ENCODE assay signal across 2 cellular contexts in the genomic region with DNA sequence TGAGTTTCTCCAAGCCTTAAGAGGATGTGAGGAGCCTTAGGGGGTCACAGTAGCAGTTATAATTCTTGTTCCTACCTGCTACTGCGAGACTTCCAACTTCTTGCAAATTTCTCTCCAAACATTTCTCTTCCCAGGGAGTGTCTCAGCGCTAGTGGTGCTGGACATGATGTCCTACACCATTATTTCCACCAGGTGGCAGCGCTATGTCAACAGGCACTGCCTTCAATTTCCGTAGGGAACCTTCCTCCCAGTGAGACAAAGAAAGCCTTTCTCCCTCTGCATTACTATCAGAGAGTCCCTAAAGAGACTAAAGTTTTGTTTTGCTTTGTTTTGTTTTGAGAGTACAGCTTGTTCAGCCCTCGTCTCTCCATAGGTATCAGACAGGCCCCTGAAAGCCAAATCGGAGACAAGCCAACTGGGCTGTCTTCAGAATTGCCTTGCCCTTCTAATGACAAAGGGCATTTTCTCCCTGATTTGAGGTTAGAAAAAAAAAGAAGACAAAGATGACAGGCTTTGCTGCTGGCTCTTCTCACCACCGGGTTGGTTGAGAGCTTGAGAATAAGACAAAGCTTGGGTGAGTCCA.
TF ChIP-seq lines count a peak whose summit lies in the region.

No MANE protein-coding gene starts in this region.

TF ChIP-seq in WTC11, 78 proteins besides CTCF, POLR2A, EP300 and RAD21:
- no peak for TF ChIP-seq NFYB (CRISPR knock-in tag; conservative IDR thresholded peaks at IDR 0.05; ENCODE audit: low read depth)
- no peak for TF ChIP-seq NR1H2 (CRISPR knock-in tag; IDR thresholded peaks at IDR 0.05)
- no peak for TF ChIP-seq E2F5 (CRISPR knock-in tag; IDR thresholded peaks at IDR 0.05)
- TF ChIP-seq FOXK1 (CRISPR knock-in tag; IDR thresholded peaks at IDR 0.05) = 0 out of 2 replicates have a peak, but pooled peaks have one; percentile 24
- TF ChIP-seq, protein P1, sequence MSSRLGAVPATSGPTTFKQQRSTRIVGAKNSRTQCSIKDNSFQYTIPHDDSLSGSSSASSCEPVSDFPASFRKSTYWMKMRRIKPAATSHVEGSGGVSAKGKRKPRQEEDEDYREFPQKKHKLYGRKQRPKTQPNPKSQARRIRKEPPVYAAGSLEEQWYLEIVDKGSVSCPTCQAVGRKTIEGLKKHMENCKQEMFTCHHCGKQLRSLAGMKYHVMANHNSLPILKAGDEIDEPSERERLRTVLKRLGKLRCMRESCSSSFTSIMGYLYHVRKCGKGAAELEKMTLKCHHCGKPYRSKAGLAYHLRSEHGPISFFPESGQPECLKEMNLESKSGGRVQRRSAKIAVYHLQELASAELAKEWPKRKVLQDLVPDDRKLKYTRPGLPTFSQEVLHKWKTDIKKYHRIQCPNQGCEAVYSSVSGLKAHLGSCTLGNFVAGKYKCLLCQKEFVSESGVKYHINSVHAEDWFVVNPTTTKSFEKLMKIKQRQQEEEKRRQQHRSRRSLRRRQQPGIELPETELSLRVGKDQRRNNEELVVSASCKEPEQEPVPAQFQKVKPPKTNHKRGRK (CRISPR knock-in tag; IDR thresholded peaks at IDR 0.05; ENCODE audit: borderline replicate concordance) = no peak

TF ChIP-seq in H1, 55 proteins besides CTCF, POLR2A, EP300 and RAD21:
- TF ChIP-seq SP4 (IDR thresholded peaks at IDR 0.05; ENCODE audit: low read length) = 0 out of 2 replicates have a peak, but pooled peaks have one; percentile 43
- TF ChIP-seq, protein P2, sequence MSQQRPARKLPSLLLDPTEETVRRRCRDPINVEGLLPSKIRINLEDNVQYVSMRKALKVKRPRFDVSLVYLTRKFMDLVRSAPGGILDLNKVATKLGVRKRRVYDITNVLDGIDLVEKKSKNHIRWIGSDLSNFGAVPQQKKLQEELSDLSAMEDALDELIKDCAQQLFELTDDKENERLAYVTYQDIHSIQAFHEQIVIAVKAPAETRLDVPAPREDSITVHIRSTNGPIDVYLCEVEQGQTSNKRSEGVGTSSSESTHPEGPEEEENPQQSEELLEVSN (IDR thresholded peaks at IDR 0.05) = no peak
- no peak for TF ChIP-seq CTBP2 (IDR thresholded peaks at IDR 0.05; ENCODE audit: borderline replicate concordance, insufficient read depth, insufficient read length, low read length)
- no peak for TF ChIP-seq CREB1 (IDR thresholded peaks at IDR 0.05)
- TF ChIP-seq SP1 (IDR thresholded peaks at IDR 0.05; ENCODE audit: low read depth, low read length) = no peak
- no peak for TF ChIP-seq JUN (IDR thresholded peaks at IDR 0.05; ENCODE audit: low read depth, low read length)
- TF ChIP-seq POLR2AphosphoS5 (IDR thresholded peaks at IDR 0.05; ENCODE audit: low read depth, low read length) = no peak
- TF ChIP-seq BRCA1 (IDR thresholded peaks at IDR 0.05; ENCODE audit: low read depth, low read length) = no peak
- TF ChIP-seq MAFK (IDR thresholded peaks at IDR 0.05; ENCODE audit: low read depth, low read length) = no peak
- no peak for TF ChIP-seq CBX8 (IDR thresholded peaks at IDR 0.05; ENCODE audit: borderline replicate concordance, low read depth, low read length)
- TF ChIP-seq SIN3A (conservative IDR thresholded peaks at IDR 0.05 in 1 of 2, IDR thresholded peaks at IDR 0.05 in 1 of 2; ENCODE audit: low read depth in 1 of 2, low read length in 2 of 2) = no peak
- TF ChIP-seq ZNF274 (IDR thresholded peaks at IDR 0.05; ENCODE audit: borderline replicate concordance, extremely low read depth, low read length) = no peak
- 0 out of 2 replicates have a peak, but pooled peaks have one; percentile 21 for TF ChIP-seq TEAD4 (IDR thresholded peaks at IDR 0.05; ENCODE audit: low read depth, low read length)
- 0 out of 2 replicates have a peak, but pooled peaks have one; percentile 19 for TF ChIP-seq YY1 (IDR thresholded peaks at IDR 0.05; ENCODE audit: low read depth, low read length)
- no peak for TF ChIP-seq FOSL1 (IDR thresholded peaks at IDR 0.05; ENCODE audit: insufficient read depth, low read depth, low read length)
- TF ChIP-seq JUND (IDR thresholded peaks at IDR 0.05; ENCODE audit: low read length) = no peak
